ENCODE assay signal across 20 cellular contexts in the genomic region with DNA sequence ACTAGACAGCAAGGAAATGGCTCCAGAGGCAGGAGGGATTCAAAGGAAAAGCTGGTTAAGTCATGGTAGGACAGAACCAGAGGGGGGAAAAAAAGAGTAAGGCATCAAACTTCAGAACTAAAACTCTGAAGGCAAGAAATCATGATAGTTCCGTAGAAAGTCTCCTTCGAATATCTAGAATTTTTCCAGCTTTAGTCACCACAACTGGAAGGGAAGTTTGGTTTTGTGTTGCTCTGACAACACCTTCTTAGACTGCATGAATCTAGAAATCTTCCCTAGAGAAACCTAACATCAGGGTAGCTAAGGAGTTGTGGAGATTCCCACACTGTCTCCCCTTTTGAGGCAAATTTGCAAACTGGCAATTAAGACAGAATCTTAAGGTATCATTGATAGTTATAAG. TPM values are rescaled to one million over a fixed set of nuclear protein-coding genes. Genes with fewer than 3 reads are reported as not detected.
A peak's percentile ranks its signal among the peaks of the same experiment; 100 is the strongest.
DNase-seq lines count a peak whose midpoint lies in the region; ATAC-seq, FAIRE-seq and TF ChIP-seq lines count a peak whose summit lies in the region.
"Had no signal": no experiment of that assay in that cellular context is flagged by ENCODE, and none has a peak within 500 bp of the region (broad histone marks: within the 10 kb centered on the region; RNA-seq: fewer than 3 reads in every experiment).

No MANE protein-coding gene starts in this region.

- no peaks in the 10 kb centered on the region for H3K36me3 ChIP-seq in pancreas
- H3K36me3 ChIP-seq: gastrocnemius medialis, HAP-1, neutrophil had no signal

- H3K4me3 ChIP-seq in pancreas, result no peak overlapping the region
- H3K4me3 ChIP-seq: gastrocnemius medialis, HAP-1 had no signal

- CTCF ChIA-PET in RWPE1 (lab: Yijun Ruan, JAX), result no interaction called here

- 84 to 89% methylated on average over 2 of the region's 2 CpGs for WGBS in pancreas, 2 donors

- peak overlapping the region; percentile 69 for H3K27ac ChIP-seq in RWPE1
- H3K27ac ChIP-seq in pancreas, result no peak overlapping the region
- H3K27ac ChIP-seq: gastrocnemius medialis, neutrophil had no signal

- peaks cover 7 to 12% (median 8%) of the 10 kb centered on the region in 3 donors for H3K4me1 ChIP-seq in pancreas
- H3K4me1 ChIP-seq: gastrocnemius medialis had no signal

- DNase-seq in EL (peak; percentile 86), RWPE1 (ENCODE audit: low spot score) (peak; percentile 44), fibroblast of gingiva (ENCODE audit: low read depth) (peak; percentile 69), renal cortical epithelial cell (ENCODE audit: low read depth) (peak; percentile 94), DMS153 treated with DMSO at 0.1 percent for 48 hours (lab: John Stamatoyannopoulos, UW; ENCODE audit: unreplicated experiment) (no peak), NCI-H446 (lab: John Stamatoyannopoulos, UW) (no peak), pancreas (no peak)
- no peak for DNase-seq in stimulated activated CD4-positive, alpha-beta T cell treated with anti-CD3 and anti-CD28 coated beads, Interleukin-2, amount 100 ng/mL, for 24 hours
- DNase-seq: activated CD4-positive, alpha-beta T cell treated with anti-CD3 and anti-CD28 coated beads, Interleukin-2, amount 10 ng/mL, durations not matched to agents 7 days and 5 days; caudate nucleus; COR-L47; gastrocnemius medialis; left ventricle myocardium superior; NCI-H1694 treated with DMSO at 0.1 percent for 48 hours; stimulated activated CD4-positive, alpha-beta T cell treated with anti-CD3 and anti-CD28 coated beads, Interleukin-4, amount 100 ng/mL, for 1 hour; stimulated activated naive CD8-positive, alpha-beta T cell treated with anti-CD3 and anti-CD28 coated beads, Interleukin-15, Interleukin-2, amounts not matched to agents 100 U/mL and 50 U/mL, for 24 hours had no signal

- POLR2A ChIA-PET in RWPE1 (lab: Yijun Ruan, JAX; ENCODE audit: low non-redundant PET), result no interaction called here

- FAIRE-seq in pancreas (lab: Jason Lieb, UNC), result no peak
- FAIRE-seq: GM12891, GM19239 had no signal

- TF ChIP-seq CTCF in RWPE1 (conservative IDR thresholded peaks at IDR 0.05; ENCODE audit: low read depth), result no peak
- TF ChIP-seq CTCF in pancreas (IDR thresholded peaks at IDR 0.05), result no peak

- H3K27me3 ChIP-seq in pancreas, result no peaks in the 10 kb centered on the region
- H3K27me3 ChIP-seq: neutrophil had no signal

- no peaks in the 10 kb centered on the region for H3K9me3 ChIP-seq in pancreas
- H3K9me3 ChIP-seq: gastrocnemius medialis, HAP-1, neutrophil had no signal

- intact Hi-C loops in pancreas (cut with DNase I), result no loop called here

- no peak for ATAC-seq in pancreas
- ATAC-seq: gastrocnemius medialis; left ventricle myocardium superior; stimulated activated naive CD8-positive, alpha-beta T cell treated with anti-CD3 and anti-CD28 coated beads, Interleukin-15, Interleukin-2, amounts not matched to agents 100 U/mL and 50 U/mL, for 24 hours had no signal

RNA-seq across cellular contexts. Expression of gene AMMECR1, which starts 33.7 kb away (rescaled TPM):
- total RNA-seq in renal cortical epithelial cell (21.2 and 37.9 TPM in 2 replicates), pancreas (1 to 10 TPM; 1.7 to 4.1 (median 2.7) TPM)
- polyA plus RNA-seq in pancreas, result 1 to 10 TPM; 1.4 to 1.8 TPM

Comparison
In these comparisons a context has a peak if more than half of its experiments do, and no peak if none do; other contexts are left out.
1. DNase-seq: peak in EL (single experiment), RWPE1 (single experiment), fibroblast of gingiva (single experiment) and renal cortical epithelial cell (single experiment); none in DMS153 treated with DMSO at 0.1 percent for 48 hours (single experiment), stimulated activated CD4-positive, alpha-beta T cell treated with anti-CD3 and anti-CD28 coated beads, Interleukin-2, amount 100 ng/mL, for 24 hours (0 of 2), NCI-H446 (0 of 2) and pancreas (0 of 6).